ENCODE assay signal across 8 cellular contexts in the genomic region with DNA sequence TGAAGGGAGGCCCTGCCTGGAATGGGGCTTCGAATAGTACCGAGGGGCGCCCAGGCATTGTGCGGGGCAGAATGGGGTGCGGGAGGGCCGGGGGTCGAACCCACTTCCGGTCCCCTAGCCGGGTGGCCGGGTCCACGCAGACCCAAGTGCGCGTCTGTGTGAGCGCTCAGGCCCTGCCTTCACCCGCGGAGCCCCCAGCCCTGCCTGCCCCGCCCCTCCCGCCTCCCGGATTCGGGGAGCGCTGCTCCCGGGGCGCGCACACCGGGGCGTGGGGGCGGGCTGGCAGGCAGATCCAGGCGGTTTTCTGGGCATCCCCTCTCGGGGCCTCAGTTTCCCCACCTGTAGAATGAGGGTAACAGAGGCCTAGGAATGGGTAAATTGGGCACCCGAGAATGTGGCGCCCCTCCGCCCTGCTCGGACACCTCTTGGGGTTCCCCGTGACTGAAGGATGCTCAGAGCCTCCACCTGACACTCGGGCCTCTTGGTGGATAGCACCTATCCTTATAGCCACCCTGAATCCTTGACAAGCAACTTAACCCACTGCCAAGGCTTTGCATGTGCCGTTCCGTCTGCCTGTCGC. TPM values are rescaled to one million over a fixed set of nuclear protein-coding genes. Genes with fewer than 3 reads are reported as not detected.
A peak's percentile ranks its signal among the peaks of the same experiment; 100 is the strongest.
DNase-seq lines count a peak whose midpoint lies in the region; ATAC-seq lines count a peak whose summit lies in the region.

No MANE protein-coding gene starts in this region.

- H3K36me3 ChIP-seq in iPS DF 6.9 (ENCODE audit: control insufficient read depth, insufficient read depth, low read length): peaks cover 6% of the 10 kb centered on the region

- no peaks in the 10 kb centered on the region for H3K4me1 ChIP-seq in iPS DF 6.9 (ENCODE audit: control insufficient read depth, insufficient read depth, low read length)

- intact Hi-C loops in activated T-helper 1 cell treated with anti-CD3 and anti-CD28 coated beads, Interleukin-12 subunit alpha, Interleukin-12 subunit beta, Interleukin-2, Interleukin-4 antibody, amounts not matched to agents 30 ng/mL and 10 ng/mL and 1 ng/mL, durations not matched to agents 14 hours and 24 hours and 36 hours (cut with micrococcal nuclease): loop anchor here (1.0 to 10.0 kb wide), 6 partner anchors 8 to 1076 kb away; partner anchors contain the start of genes ARRDC2, HAUS8, LSM4 and MYO9B

- H3K4me3 Mint-ChIP-seq in activated T-helper 1 cell treated with anti-CD3 and anti-CD28 coated beads, Interleukin-12 subunit alpha, Interleukin-12 subunit beta, Interleukin-2, Interleukin-4 antibody, amounts not matched to agents 30 ng/mL and 10 ng/mL and 1 ng/mL, durations not matched to agents 14 hours and 24 hours and 36 hours: peak overlapping the region; percentile 83

- ATAC-seq in HG02642 (IDR thresholded peaks at IDR 0.05; ENCODE audit: poor library complexity, unreplicated experiment): peak; percentile 1

- no peaks in the 10 kb centered on the region for H3K9me3 Mint-ChIP-seq in activated T-helper 1 cell treated with anti-CD3 and anti-CD28 coated beads, Interleukin-12 subunit alpha, Interleukin-12 subunit beta, Interleukin-2, Interleukin-4 antibody, amounts not matched to agents 30 ng/mL and 10 ng/mL and 1 ng/mL, durations not matched to agents 14 hours and 24 hours and 36 hours

- peak overlapping the region; percentile 86 for H3K4me3 ChIP-seq in iPS DF 6.9 (ENCODE audit: low read length)

- WGBS in iPS DF 6.9 (ENCODE audit: insufficient coverage, insufficient read length): no CpG with 5 or more reads among the region's 38 CpGs

- H3K27me3 ChIP-seq in iPS DF 6.9 (ENCODE audit: control insufficient read depth, insufficient read depth, low read length): no peaks in the 10 kb centered on the region

- peaks cover 4% of the 10 kb centered on the region for H3K36me3 Mint-ChIP-seq in activated T-helper 1 cell treated with anti-CD3 and anti-CD28 coated beads, Interleukin-12 subunit alpha, Interleukin-12 subunit beta, Interleukin-2, Interleukin-4 antibody, amounts not matched to agents 30 ng/mL and 10 ng/mL and 1 ng/mL, durations not matched to agents 14 hours and 24 hours and 36 hours (ENCODE audit: low read depth)

- peak overlapping the region; percentile 90 for H3K27ac Mint-ChIP-seq in activated T-helper 1 cell treated with anti-CD3 and anti-CD28 coated beads, Interleukin-12 subunit alpha, Interleukin-12 subunit beta, Interleukin-2, Interleukin-4 antibody, amounts not matched to agents 30 ng/mL and 10 ng/mL and 1 ng/mL, durations not matched to agents 14 hours and 24 hours and 36 hours

- H3K9me3 ChIP-seq in iPS DF 6.9 (ENCODE audit: control insufficient read depth, insufficient read depth, low read length): no peaks in the 10 kb centered on the region

- H3K27me3 Mint-ChIP-seq in activated T-helper 1 cell treated with anti-CD3 and anti-CD28 coated beads, Interleukin-12 subunit alpha, Interleukin-12 subunit beta, Interleukin-2, Interleukin-4 antibody, amounts not matched to agents 30 ng/mL and 10 ng/mL and 1 ng/mL, durations not matched to agents 14 hours and 24 hours and 36 hours (ENCODE audit: insufficient read depth): peaks cover 3% of the 10 kb centered on the region

- peak; percentile 39 for DNase-seq in AG20443 (ENCODE audit: low spot score)
- no peak for DNase-seq in activated T-helper 1 cell treated with anti-CD3 and anti-CD28 coated beads, Interleukin-12 subunit alpha, Interleukin-12 subunit beta, Interleukin-2, Interleukin-4 antibody, amounts not matched to agents 30 ng/mL and 10 ng/mL and 1 ng/mL, durations not matched to agents 14 hours and 24 hours and 36 hours (ENCODE audit: low spot score)
- no peak for DNase-seq in iPS DF 6.9 (ENCODE audit: low read depth, low spot score)
- DNase-seq in stimulated activated CD4-positive, alpha-beta T cell treated with anti-CD3 and anti-CD28 coated beads, Interleukin-12 subunit alpha, Interleukin-12 subunit beta, amount 100 ng/mL, for 4 hours: peak; percentile 29
- DNase-seq in epidermal melanocyte (ENCODE audit: insufficient read length, low spot score): no peak
- no peak for DNase-seq in cerebellum (ENCODE audit: low spot score)
- DNase-seq in SKM-1 treated with dmso at 0.1 percent for 144 hours (lab: John Stamatoyannopoulos, UW; ENCODE audit: unreplicated experiment): no peak

- H3K27ac ChIP-seq in iPS DF 6.9 (ENCODE audit: low read length): no peak overlapping the region

- peaks cover 23% of the 10 kb centered on the region for H3K4me1 Mint-ChIP-seq in activated T-helper 1 cell treated with anti-CD3 and anti-CD28 coated beads, Interleukin-12 subunit alpha, Interleukin-12 subunit beta, Interleukin-2, Interleukin-4 antibody, amounts not matched to agents 30 ng/mL and 10 ng/mL and 1 ng/mL, durations not matched to agents 14 hours and 24 hours and 36 hours (ENCODE audit: low read depth)

RNA-seq across cellular contexts. Expression of gene PIK3R2, which starts 0.7 kb away (rescaled TPM):
- total RNA-seq in activated T-helper 1 cell treated with anti-CD3 and anti-CD28 coated beads, Interleukin-12 subunit alpha, Interleukin-12 subunit beta, Interleukin-2, Interleukin-4 antibody, amounts not matched to agents 30 ng/mL and 10 ng/mL and 1 ng/mL, durations not matched to agents 14 hours and 24 hours and 36 hours: 14.7 and 15.6 TPM in 2 replicates
- 21.2 TPM for total RNA-seq in cerebellum

RNA-seq across cellular contexts. Expression of gene IFI30, which starts 20.0 kb away (rescaled TPM):
- total RNA-seq in activated T-helper 1 cell treated with anti-CD3 and anti-CD28 coated beads, Interleukin-12 subunit alpha, Interleukin-12 subunit beta, Interleukin-2, Interleukin-4 antibody, amounts not matched to agents 30 ng/mL and 10 ng/mL and 1 ng/mL, durations not matched to agents 14 hours and 24 hours and 36 hours: 45.3 and 49.9 TPM in 2 replicates
- total RNA-seq in cerebellum: 0.54 TPM

RNA-seq across cellular contexts. Expression of gene MPV17L2, which starts 39.4 kb away (rescaled TPM):
- total RNA-seq in activated T-helper 1 cell treated with anti-CD3 and anti-CD28 coated beads, Interleukin-12 subunit alpha, Interleukin-12 subunit beta, Interleukin-2, Interleukin-4 antibody, amounts not matched to agents 30 ng/mL and 10 ng/mL and 1 ng/mL, durations not matched to agents 14 hours and 24 hours and 36 hours: 19.2 and 23.3 TPM in 2 replicates
- 2.5 TPM for total RNA-seq in cerebellum

RNA-seq across cellular contexts. Expression of gene RAB3A, which starts 50.2 kb away (rescaled TPM):
- total RNA-seq in activated T-helper 1 cell treated with anti-CD3 and anti-CD28 coated beads, Interleukin-12 subunit alpha, Interleukin-12 subunit beta, Interleukin-2, Interleukin-4 antibody, amounts not matched to agents 30 ng/mL and 10 ng/mL and 1 ng/mL, durations not matched to agents 14 hours and 24 hours and 36 hours: 7.2 and 11.0 TPM in 2 replicates
- total RNA-seq in cerebellum: 35.7 TPM

RNA-seq across cellular contexts. Expression of gene MAST3, which starts 56.1 kb away (rescaled TPM):
- total RNA-seq in activated T-helper 1 cell treated with anti-CD3 and anti-CD28 coated beads, Interleukin-12 subunit alpha, Interleukin-12 subunit beta, Interleukin-2, Interleukin-4 antibody, amounts not matched to agents 30 ng/mL and 10 ng/mL and 1 ng/mL, durations not matched to agents 14 hours and 24 hours and 36 hours: 16.5 and 17.6 TPM in 2 replicates
- 3.5 TPM for total RNA-seq in cerebellum

Comparison
In these comparisons a context has a peak if more than half of its experiments do, and no peak if none do; other contexts are left out.
1. DNase-seq: peak in AG20443 (single experiment) and stimulated activated CD4-positive, alpha-beta T cell treated with anti-CD3 and anti-CD28 coated beads, Interleukin-12 subunit alpha, Interleukin-12 subunit beta, amount 100 ng/mL, for 4 hours (single experiment); none in activated T-helper 1 cell treated with anti-CD3 and anti-CD28 coated beads, Interleukin-12 subunit alpha, Interleukin-12 subunit beta, Interleukin-2, Interleukin-4 antibody, amounts not matched to agents 30 ng/mL and 10 ng/mL and 1 ng/mL, durations not matched to agents 14 hours and 24 hours and 36 hours (single experiment), iPS DF 6.9 (single experiment), epidermal melanocyte (single experiment), cerebellum (single experiment) and SKM-1 treated with dmso at 0.1 percent for 144 hours (single experiment).
2. RNA of gene IFI30, which starts 20.0 kb away (total RNA-seq): 45.3 to 49.9 TPM in activated T-helper 1 cell treated with anti-CD3 and anti-CD28 coated beads, Interleukin-12 subunit alpha, Interleukin-12 subunit beta, Interleukin-2, Interleukin-4 antibody, amounts not matched to agents 30 ng/mL and 10 ng/mL and 1 ng/mL, durations not matched to agents 14 hours and 24 hours and 36 hours; 0.54 TPM in cerebellum (single experiment); every median in the first group is over 10 times any median in the second.